13 cellular contexts compared by ENCODE assay signal in genomic region chr10:68088744-68089143, GRCh38. TPM values are rescaled to one million over a fixed set of nuclear protein-coding genes. Genes with fewer than 3 reads are reported as not detected.
A peak's percentile ranks its signal among the peaks of the same experiment; 100 is the strongest.
DNase-seq lines count a peak whose midpoint lies in the region; ATAC-seq, FAIRE-seq and TF ChIP-seq lines count a peak whose summit lies in the region.
"Had no signal": no experiment of that assay in that cellular context is flagged by ENCODE, and none has a peak within 500 bp of the region (broad histone marks: within the 10 kb centered on the region; RNA-seq: fewer than 3 reads in every experiment).

No MANE protein-coding gene starts in this region.

- no peak overlapping the region for H3K27ac Mint-ChIP-seq in activated naive CD8-positive, alpha-beta T cell treated with anti-CD3 and anti-CD28 coated beads for 36 hours
- no peak overlapping the region for H3K27ac Mint-ChIP-seq in CD14-positive monocyte

- no peaks in the 10 kb centered on the region for H3K9me3 ChIP-seq in A549
- H3K9me3 ChIP-seq in suprapubic skin, result no peaks in the 10 kb centered on the region
- no peaks in the 10 kb centered on the region for H3K9me3 ChIP-seq in prostate gland
- H3K9me3 ChIP-seq: thoracic aorta had no signal

- H3K4me3 Mint-ChIP-seq in activated naive CD8-positive, alpha-beta T cell treated with anti-CD3 and anti-CD28 coated beads for 36 hours, result peak overlapping the region; percentile 32
- H3K4me3 Mint-ChIP-seq in CD14-positive monocyte, result no peak overlapping the region
- H3K4me3 Mint-ChIP-seq: central memory CD8-positive, alpha-beta T cell had no signal

- TF ChIP-seq EP300 in A549 (IDR thresholded peaks at IDR 0.05), result no peak
- no peak for TF ChIP-seq EP300 in suprapubic skin (IDR thresholded peaks at IDR 0.05)

- peaks cover 2% of the 10 kb centered on the region for H3K36me3 Mint-ChIP-seq in activated naive CD8-positive, alpha-beta T cell treated with anti-CD3 and anti-CD28 coated beads for 36 hours
- H3K36me3 Mint-ChIP-seq in CD14-positive monocyte, result no peaks in the 10 kb centered on the region

- no peak for FAIRE-seq in A549 (lab: Jason Lieb, UNC)

- TF ChIP-seq CTCF in A549 (IDR thresholded peaks at IDR 0.05) (no peak), CD14-positive monocyte (IDR thresholded peaks at IDR 0.05) (no peak), suprapubic skin (IDR thresholded peaks at IDR 0.05) (no peak), prostate gland (IDR thresholded peaks at IDR 0.05) (no peak)

- H3K36me3 ChIP-seq in suprapubic skin (no peaks in the 10 kb centered on the region), prostate gland (no peaks in the 10 kb centered on the region)
- H3K36me3 ChIP-seq: thoracic aorta had no signal

- peaks cover 17% of the 10 kb centered on the region for H3K27me3 Mint-ChIP-seq in activated naive CD8-positive, alpha-beta T cell treated with anti-CD3 and anti-CD28 coated beads for 36 hours
- H3K27me3 Mint-ChIP-seq in CD14-positive monocyte (ENCODE audit: low read depth in 3 of 3), result peaks cover 1 to 2% (median 2%) of the 10 kb centered on the region in 3 donors

- intact Hi-C loops in CD14-positive monocyte (cut with micrococcal nuclease) (no loop called here), prostate gland (cut with DNase I) (loop anchor here (10.0 kb wide), 1 partner anchor 216 kb away; no protein-coding TSS in a partner anchor)

- peaks cover 1% of the 10 kb centered on the region for H3K9me3 Mint-ChIP-seq in activated naive CD8-positive, alpha-beta T cell treated with anti-CD3 and anti-CD28 coated beads for 36 hours
- H3K9me3 Mint-ChIP-seq in CD14-positive monocyte, result peaks cover 0 to 4% (median 0%) of the 10 kb centered on the region in 7 donors
- H3K9me3 Mint-ChIP-seq: central memory CD8-positive, alpha-beta T cell had no signal

- no peaks in the 10 kb centered on the region for H3K27me3 ChIP-seq in suprapubic skin
- no peaks in the 10 kb centered on the region for H3K27me3 ChIP-seq in prostate gland (replicated peaks; ENCODE audit: insufficient read depth)

- CTCF ChIA-PET in A549 (lab: Yijun Ruan, JAX), result interaction anchor here (0.8 to 14.9 kb wide), 4 partner anchors 9 to 120 kb away, joined by 3 to 241 read pairs (median 4); no protein-coding TSS in a partner anchor

- H3K27ac ChIP-seq in A549, result peak overlapping the region; percentile 92 to 93
- no peak overlapping the region for H3K27ac ChIP-seq in suprapubic skin
- no peak overlapping the region for H3K27ac ChIP-seq in prostate gland
- H3K27ac ChIP-seq: thoracic aorta had no signal

- ATAC-seq in A549, result no peak
- ATAC-seq in GM18907 (IDR thresholded peaks at IDR 0.05; ENCODE audit: unreplicated experiment), result peak; percentile 68
- peak; percentile 72 for ATAC-seq in HG03432 (IDR thresholded peaks at IDR 0.05; ENCODE audit: unreplicated experiment)

- peaks cover 7% of the 10 kb centered on the region for H3K4me1 Mint-ChIP-seq in activated naive CD8-positive, alpha-beta T cell treated with anti-CD3 and anti-CD28 coated beads for 36 hours
- H3K4me1 Mint-ChIP-seq in CD14-positive monocyte, result peaks cover 8% of the 10 kb centered on the region

- 56% methylated on average over 4 of the region's 4 CpGs for WGBS in A549 (ENCODE audit: missing lambda C conversion rate)
- 45% methylated on average over 4 of the region's 4 CpGs for WGBS in suprapubic skin
- 43% methylated on average over 4 of the region's 4 CpGs for WGBS in prostate gland

- peak overlapping the region; percentile 86 for H3K4me2 ChIP-seq in A549

- no peak for TF ChIP-seq POLR2A in A549 (IDR thresholded peaks at IDR 0.05; ENCODE audit: low read length)
- no peak for TF ChIP-seq POLR2A in suprapubic skin (IDR thresholded peaks at IDR 0.05)
- no peak for TF ChIP-seq POLR2A in prostate gland (IDR thresholded peaks at IDR 0.05)

- POLR2A ChIA-PET in A549 (lab: Yijun Ruan, JAX), result interaction anchor here (1.6 kb wide), 1 partner anchor 11 kb away, joined by 4 read pairs; no protein-coding TSS in a partner anchor

- peaks cover 78% of the 10 kb centered on the region for H3K4me1 ChIP-seq in A549
- no peaks in the 10 kb centered on the region for H3K4me1 ChIP-seq in suprapubic skin
- no peaks in the 10 kb centered on the region for H3K4me1 ChIP-seq in prostate gland (replicated peaks)

- H3K4me3 ChIP-seq in A549 (peak overlapping the region; percentile 39), suprapubic skin (no peak overlapping the region), prostate gland (no peak overlapping the region)
- H3K4me3 ChIP-seq: thoracic aorta had no signal

- DNase-seq in A549 (ENCODE audit: low read depth in 1 of 2, low spot score in 1 of 2) (no peak), CD14-positive monocyte (ENCODE audit: low spot score) (no peak), HPDE6-E6E7 (ENCODE audit: extremely low spot score) (no peak), suprapubic skin (ENCODE audit: low spot score in 2 of 2) (no peak), prostate gland (ENCODE audit: low spot score) (no peak)
- DNase-seq in activated naive CD8-positive, alpha-beta T cell treated with anti-CD3 and anti-CD28 coated beads for 36 hours, result no peak
- DNase-seq: COR-L47, NCI-H1694 had no signal

- no peak for TF ChIP-seq RAD21 in A549 (conservative IDR thresholded peaks at IDR 0.05 in 1 of 2, IDR thresholded peaks at IDR 0.05 in 1 of 2)

TF ChIP-seq in A549, 52 proteins besides CTCF, POLR2A, EP300 and RAD21:
- TF ChIP-seq HOXB5 (CRISPR knock-in tag; IDR thresholded peaks at IDR 0.05), result no peak
- TF ChIP-seq ESRRA (IDR thresholded peaks at IDR 0.05; ENCODE audit: borderline replicate concordance, low read length), result no peak
- TF ChIP-seq EHF (CRISPR knock-in tag; IDR thresholded peaks at IDR 0.05), result no peak
- TF ChIP-seq CEBPB (IDR thresholded peaks at IDR 0.05), result peak in 1 of 2 experiments; percentile 49; a peak in 1 of 4 replicates
- TF ChIP-seq NPAS2 (CRISPR knock-in tag; IDR thresholded peaks at IDR 0.05; ENCODE audit: borderline replicate concordance), result no peak
- TF ChIP-seq HES2 (IDR thresholded peaks at IDR 0.05), result no peak
TF ChIP-seq in A549: peak in this region for 1.

RNA-seq across cellular contexts. Expression of gene HERC4, which starts 13.7 kb away (rescaled TPM):
- polyA plus RNA-seq in A549 (2011; rRNA removed) (40.5 and 51.3 TPM in 2 replicates), A549 (2017; fragmentation: RNase III; extraction: RNeasy Plus Mini Kit Qiagen cat#74134 plus additional on column Dnase treatment) (42.2 to 53.7 TPM (median 43.2 TPM) in 3 replicates), CD14-positive monocyte (10 to 100 TPM; 10.7 to 14.3 TPM)
- 13.8 and 16.0 TPM in 2 replicates for polyA plus RNA-seq in A549 (2012; cell fraction: cytosol; rRNA removed)
- 18.3 and 43.5 TPM in 2 replicates for polyA plus RNA-seq in A549 (2012; cell fraction: nucleus; rRNA removed)
- 25.5 and 29.6 TPM in 2 replicates for polyA minus RNA-seq in A549 (2011; rRNA and poly(A)+ RNA removed)
- 10 to 100 TPM; 38.2 to 39.9 TPM for total RNA-seq in activated naive CD8-positive, alpha-beta T cell treated with anti-CD3 and anti-CD28 coated beads for 36 hours
- total RNA-seq in suprapubic skin (10 to 100 TPM; 25.8 to 92.1 (median 31.4) TPM), prostate gland (10 to 100 TPM; 27.7 to 40.6 TPM)

RNA-seq across cellular contexts. Expression of gene MYPN, which starts 20.5 kb away (rescaled TPM):
- polyA plus RNA-seq in A549 (2011; rRNA removed) (2.1 and 2.3 TPM in 2 replicates), A549 (2017; fragmentation: RNase III; extraction: RNeasy Plus Mini Kit Qiagen cat#74134 plus additional on column Dnase treatment) (1.5 to 1.8 TPM (median 1.5 TPM) in 3 replicates), CD14-positive monocyte (not detected)
- 0.67 and 0.95 TPM in 2 replicates for polyA plus RNA-seq in A549 (2012; cell fraction: cytosol; rRNA removed)
- polyA plus RNA-seq in A549 (2012; cell fraction: nucleus; rRNA removed), result 1.1 and 1.9 TPM in 2 replicates
- polyA minus RNA-seq in A549 (2011; rRNA and poly(A)+ RNA removed), result 2.3 and 2.6 TPM in 2 replicates
- not detected for total RNA-seq in activated naive CD8-positive, alpha-beta T cell treated with anti-CD3 and anti-CD28 coated beads for 36 hours
- total RNA-seq in suprapubic skin (under 1 TPM in 1 of 4 donors, not detected in 3; 0.16 TPM), prostate gland (1 to 10 TPM; 1.5 to 1.8 TPM)
- total RNA-seq: activated CD8-positive, alpha-beta memory T cell treated with anti-CD3 and anti-CD28 coated beads for 36 hours; thoracic aorta had no signal

Comparison
In these comparisons a context has a peak if more than half of its experiments do, and no peak if none do; other contexts are left out.
1. ATAC-seq: peak in GM18907 (single experiment) and HG03432 (single experiment); none in A549 (0 of 2).
2. H3K27ac ChIP-seq: peak in A549 (2 of 2); none in suprapubic skin (single experiment) and prostate gland (0 of 2).